21 cellular contexts compared by ENCODE assay signal in the genomic region with DNA sequence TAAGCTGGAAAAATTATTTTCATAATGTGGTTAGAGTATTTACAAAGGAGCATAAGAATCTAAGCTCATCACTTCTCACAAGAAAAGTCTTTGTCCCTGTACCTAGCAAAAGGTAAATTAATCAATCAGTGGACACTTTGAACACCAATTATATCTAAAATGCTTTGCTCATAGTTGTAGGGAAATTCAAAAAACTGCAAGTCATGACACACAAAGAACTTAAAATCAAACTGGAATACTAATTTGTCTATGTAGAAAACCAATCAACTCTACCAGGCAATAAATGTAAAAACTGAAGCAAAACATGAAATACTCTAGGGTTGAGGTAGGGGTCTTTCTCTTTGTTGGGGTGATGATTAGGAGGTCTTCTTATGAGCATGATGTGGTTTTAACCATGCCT.
DNase-seq lines count a peak whose midpoint lies in the region; ATAC-seq, FAIRE-seq and TF ChIP-seq lines count a peak whose summit lies in the region.
"Had no signal": no experiment of that assay in that cellular context is flagged by ENCODE, and none has a peak within 500 bp of the region (broad histone marks: within the 10 kb centered on the region; RNA-seq: fewer than 3 reads in every experiment).

No MANE protein-coding gene starts in this region.

- peaks cover 10% of the 10 kb centered on the region for H3K9me2 ChIP-seq in GM23338 (ENCODE audit: insufficient read depth)

- H3K4me3 Mint-ChIP-seq in GM23338: no peak overlapping the region
- H3K4me3 Mint-ChIP-seq: B cell; CD4-positive, alpha-beta T cell; CD8-positive, alpha-beta T cell had no signal

- H3K27me3 Mint-ChIP-seq in GM23338 (ENCODE audit: insufficient read depth, low read depth, poor library complexity): no peaks in the 10 kb centered on the region
- H3K27me3 Mint-ChIP-seq: B cell; CD4-positive, alpha-beta T cell had no signal

- H3K36me3 ChIP-seq in HepG2 (replicated peaks in 1 of 2; ENCODE audit: control insufficient read depth in 1 of 2, insufficient read depth in 2 of 2, low read length in 2 of 2) (peaks cover 2 to 9% of the 10 kb centered on the region in 2 experiments; a peak in 2 of 5 replicates), right lobe of liver (no peaks in the 10 kb centered on the region), GM23338 (ENCODE audit: insufficient read depth) (no peaks in the 10 kb centered on the region), K562 (ENCODE audit: control insufficient read depth, insufficient read depth, low read length) (no peaks in the 10 kb centered on the region), upper lobe of right lung (no peaks in the 10 kb centered on the region), small intestine (ENCODE audit: control insufficient read depth in 2 of 2, insufficient read depth in 2 of 2, low read length in 2 of 2) (peaks cover 3 to 4% of the 10 kb centered on the region in 2 donors)
- H3K36me3 ChIP-seq: BLaER1 treated with 17β-estradiol and CSF1 and Interleukin-3, amounts not matched to agents 10 nM and 100 nM had no signal

- FAIRE-seq in HepG2 (lab: Jason Lieb, UNC) (no peak), K562 (lab: Jason Lieb, UNC) (no peak), small intestine (lab: Jason Lieb, UNC) (no peak)
- FAIRE-seq: A204.1, D721Med, G401.6, GM12891 had no signal

- ATAC-seq in HepG2 (no peak), right lobe of liver (no peak), GM23338 (no peak), K562 (no peak), upper lobe of right lung (no peak)
- ATAC-seq: CD8-positive, alpha-beta T cell had no signal

- H3K9me3 ChIP-seq in HepG2 (ENCODE audit: low read length): no peaks in the 10 kb centered on the region
- no peaks in the 10 kb centered on the region for H3K9me3 ChIP-seq in right lobe of liver
- H3K9me3 ChIP-seq in K562 (replicated peaks; ENCODE audit: control insufficient read depth, insufficient read depth, low read depth, low read length): no peaks in the 10 kb centered on the region
- H3K9me3 ChIP-seq in upper lobe of right lung: no peaks in the 10 kb centered on the region
- no peaks in the 10 kb centered on the region for H3K9me3 ChIP-seq in small intestine (ENCODE audit: control insufficient read depth, low read depth)
- H3K9me3 ChIP-seq: BLaER1 treated with 17β-estradiol and CSF1 and Interleukin-3, amounts not matched to agents 10 nM and 100 nM; Caco-2 had no signal

- CTCF ChIA-PET in HepG2 (lab: Yijun Ruan, JAX; ENCODE audit: low intra/inter-chr PET ratio, low total read pairs) (no interaction called here), K562 (lab: Yijun Ruan, JAX; ENCODE audit: low intra/inter-chr PET ratio) (no interaction called here)

- H3K9ac ChIP-seq in HepG2 (ENCODE audit: insufficient read depth, low read depth, low read length) (no peak overlapping the region), K562 (ENCODE audit: insufficient read depth in 1 of 2, low read depth in 2 of 2, low read length in 2 of 2) (no peak overlapping the region)
- H3K9ac ChIP-seq: BLaER1 treated with 17β-estradiol and CSF1 and Interleukin-3, amounts not matched to agents 10 nM and 100 nM had no signal

- intact Hi-C loops in HepG2 (cut with micrococcal nuclease; ENCODE audit: unreplicated experiment) (no loop called here), right lobe of liver (cut with DNase I) (no loop called here), K562 (cut with micrococcal nuclease) (no loop called here), upper lobe of right lung (cut with DNase I) (no loop called here)

- no peak for TF ChIP-seq CTCF in HepG2 (CRISPR knock-in tag; IDR thresholded peaks at IDR 0.05)
- TF ChIP-seq CTCF in right lobe of liver (IDR thresholded peaks at IDR 0.05): no peak
- TF ChIP-seq CTCF in GM23338 (conservative IDR thresholded peaks at IDR 0.05; ENCODE audit: low read depth in 2 of 2): no peak
- no peak for TF ChIP-seq CTCF in K562 (IDR thresholded peaks at IDR 0.05 in 2 of 3, conservative IDR thresholded peaks at IDR 0.05 in 1 of 3; ENCODE audit: insufficient read depth in 2 of 3, low read depth in 1 of 3, low read length in 3 of 3)
- no peak for TF ChIP-seq CTCF in upper lobe of right lung (IDR thresholded peaks at IDR 0.05)

- peaks cover 46% of the 10 kb centered on the region for H3K4me1 Mint-ChIP-seq in GM23338
- H3K4me1 Mint-ChIP-seq: B cell had no signal

- H3K27ac ChIP-seq in HepG2 (ENCODE audit: extremely low read length, insufficient read depth, low read length): no peak overlapping the region
- no peak overlapping the region for H3K27ac ChIP-seq in right lobe of liver
- no peak overlapping the region for H3K27ac ChIP-seq in GM23338 (ENCODE audit: low read depth)
- no peak overlapping the region for H3K27ac ChIP-seq in K562 (ENCODE audit: extremely low read depth, low read depth, low read length)
- no peak overlapping the region for H3K27ac ChIP-seq in upper lobe of right lung
- H3K27ac ChIP-seq in small intestine (ENCODE audit: low read depth in 1 of 2, low read length in 1 of 2): no peak overlapping the region
- H3K27ac ChIP-seq: BLaER1 treated with 17β-estradiol and CSF1 and Interleukin-3, amounts not matched to agents 10 nM and 100 nM; C4-2B had no signal

- H3K4me3 ChIP-seq in HepG2 (replicated peaks in 1 of 3; ENCODE audit: insufficient read depth in 1 of 3, low read depth in 2 of 3, low read length in 3 of 3): no peak overlapping the region
- no peak overlapping the region for H3K4me3 ChIP-seq in right lobe of liver
- H3K4me3 ChIP-seq in GM23338: no peak overlapping the region
- H3K4me3 ChIP-seq in K562: no peak overlapping the region
- no peak overlapping the region for H3K4me3 ChIP-seq in upper lobe of right lung
- H3K4me3 ChIP-seq in small intestine (ENCODE audit: low read depth in 1 of 2, low read length in 2 of 2): no peak overlapping the region
- H3K4me3 ChIP-seq: BLaER1 treated with 17β-estradiol and CSF1 and Interleukin-3, amounts not matched to agents 10 nM and 100 nM had no signal

- no peaks in the 10 kb centered on the region for H3K9me3 Mint-ChIP-seq in GM23338
- H3K9me3 Mint-ChIP-seq: CD4-positive, alpha-beta T cell; CD8-positive, alpha-beta T cell had no signal

- H2AFZ ChIP-seq in HepG2 (ENCODE audit: low read length): no peak overlapping the region
- H2AFZ ChIP-seq in GM23338: no peak overlapping the region
- no peak overlapping the region for H2AFZ ChIP-seq in K562 (ENCODE audit: low read depth, low read length)

- DNase-seq in HepG2 (ENCODE audit: low spot score): no peak
- DNase-seq in right lobe of liver: no peak
- no peak for DNase-seq in GM23338 (ENCODE audit: low spot score)
- no peak for DNase-seq in K562 (ENCODE audit: extremely low read depth in 1 of 4, low spot score in 3 of 4)
- no peak for DNase-seq in upper lobe of right lung
- no peak for DNase-seq in small intestine
- DNase-seq: 8988T; AML-193; Caco-2; Calu3; CD4-positive, alpha-beta T cell; CD8-positive, alpha-beta T cell; DMS79 treated with DMSO at 0.1 percent for 48 hours; GF-D8 had no signal

- H4K20me1 ChIP-seq in HepG2 (ENCODE audit: insufficient read depth, low read length) (no peaks in the 10 kb centered on the region), GM23338 (replicated peaks; ENCODE audit: insufficient read depth) (no peaks in the 10 kb centered on the region), K562 (replicated peaks; ENCODE audit: control insufficient read depth, insufficient read depth, low read length) (no peaks in the 10 kb centered on the region)
- H4K20me1 ChIP-seq: BLaER1 treated with 17β-estradiol and CSF1 and Interleukin-3, amounts not matched to agents 10 nM and 100 nM had no signal

- in situ Hi-C loops in HepG2 (cut with HindIII; ENCODE audit: extremely low pct_ligation_motif_present, low pct_unique_long_range_greater_than_20kb): no loop called here
- in situ Hi-C loops in K562 (cut with MboI): no loop called here

- H3K79me2 ChIP-seq in HepG2 (ENCODE audit: insufficient read depth, low read length): no peaks in the 10 kb centered on the region
- H3K79me2 ChIP-seq in GM23338 (replicated peaks; ENCODE audit: insufficient read depth): no peaks in the 10 kb centered on the region
- no peaks in the 10 kb centered on the region for H3K79me2 ChIP-seq in K562 (ENCODE audit: control insufficient read depth, insufficient read depth, low read length)

- H3F3A ChIP-seq in GM23338 (replicated peaks; ENCODE audit: low read depth): no peaks in the 10 kb centered on the region

- POLR2A ChIA-PET in HepG2 (lab: Yijun Ruan, JAX) (no interaction called here), K562 (lab: Yijun Ruan, JAX) (no interaction called here)

- no peaks in the 10 kb centered on the region for H3K9me1 ChIP-seq in K562 (ENCODE audit: control insufficient read depth, insufficient read depth, low read length)

- TF ChIP-seq EP300 in HepG2 (IDR thresholded peaks at IDR 0.05; ENCODE audit: low read depth in 2 of 2, low read length in 2 of 2) (no peak), HepG2 (CRISPR knock-in tag; IDR thresholded peaks at IDR 0.05; ENCODE audit: borderline replicate concordance) (no peak), K562 (IDR thresholded peaks at IDR 0.05; ENCODE audit: low read length) (no peak)

- BruUV-seq in HepG2 (replicated peaks; lab: Mats Ljungman, UMichigan): no TSS peak
- no TSS peak for BruUV-seq in K562 (replicated peaks; lab: Mats Ljungman, UMichigan)

- H3K4me1 ChIP-seq in HepG2 (ENCODE audit: insufficient read depth, low read length) (no peaks in the 10 kb centered on the region), right lobe of liver (no peaks in the 10 kb centered on the region), GM23338 (ENCODE audit: insufficient read depth) (peaks cover 27% of the 10 kb centered on the region), K562 (replicated peaks in 1 of 2; ENCODE audit: control insufficient read depth in 2 of 2, insufficient read depth in 2 of 2, low read length in 2 of 2) (no peaks in the 10 kb centered on the region; a peak in 3 of 5 replicates), upper lobe of right lung (no peaks in the 10 kb centered on the region), small intestine (ENCODE audit: control insufficient read depth in 2 of 2, insufficient read depth in 1 of 2, low read depth in 1 of 2, low read length in 1 of 2) (no peaks in the 10 kb centered on the region)
- H3K4me1 ChIP-seq: BLaER1 treated with 17β-estradiol and CSF1 and Interleukin-3, amounts not matched to agents 10 nM and 100 nM; Caco-2 had no signal

- TF ChIP-seq RAD21 in HepG2 (CRISPR knock-in tag; IDR thresholded peaks at IDR 0.05) (no peak), K562 (CRISPR knock-in tag; conservative IDR thresholded peaks at IDR 0.05 in 1 of 2, IDR thresholded peaks at IDR 0.05 in 1 of 2) (no peak)

- 0 out of 2 replicates have a peak overlapping the region, but pooled peaks have one; percentile 3 for H3K27ac Mint-ChIP-seq in GM23338
- H3K27ac Mint-ChIP-seq: B cell; CD4-positive, alpha-beta T cell; CD8-positive, alpha-beta T cell had no signal

- H3K4me2 ChIP-seq in HepG2 (ENCODE audit: low read depth, low read length) (no peak overlapping the region), GM23338 (no peak overlapping the region), K562 (ENCODE audit: insufficient read depth, low read length) (no peak overlapping the region)
- H3K4me2 ChIP-seq: BLaER1 treated with 17β-estradiol and CSF1 and Interleukin-3, amounts not matched to agents 10 nM and 100 nM had no signal

- H3K36me3 Mint-ChIP-seq in GM23338 (ENCODE audit: low read depth): peaks cover 9% of the 10 kb centered on the region; the same call in 2 of the 3 replicates
- H3K36me3 Mint-ChIP-seq: CD8-positive, alpha-beta T cell had no signal

- H3K27me3 ChIP-seq in HepG2 (ENCODE audit: control insufficient read depth in 1 of 2, insufficient read depth in 2 of 2, low read length in 2 of 2) (no peaks in the 10 kb centered on the region), right lobe of liver (no peaks in the 10 kb centered on the region), GM23338 (ENCODE audit: insufficient read depth) (no peaks in the 10 kb centered on the region), K562 (ENCODE audit: control insufficient read depth in 2 of 2, insufficient read depth in 2 of 2, low read length in 2 of 2) (no peaks in the 10 kb centered on the region), upper lobe of right lung (no peaks in the 10 kb centered on the region), small intestine (ENCODE audit: control insufficient read depth in 2 of 2, insufficient read depth in 2 of 2, low read length in 2 of 2) (no peaks in the 10 kb centered on the region)
- H3K27me3 ChIP-seq: BLaER1 treated with 17β-estradiol and CSF1 and Interleukin-3, amounts not matched to agents 10 nM and 100 nM had no signal

- TF ChIP-seq POLR2A in HepG2 (IDR thresholded peaks at IDR 0.05; ENCODE audit: insufficient read depth in 1 of 2, low read depth in 2 of 2, low read length in 2 of 2) (no peak), right lobe of liver (IDR thresholded peaks at IDR 0.05) (no peak), K562 (conservative IDR thresholded peaks at IDR 0.05) (no peak)

Comparison
In these comparisons a context has a peak if more than half of its experiments do, and no peak if none do; other contexts are left out.
1. Of the 241 proteins assayed by ChIP-seq in both HepG2 and K562: peak only in HepG2: none; only in K562: MAFG, NFE2 and NFE2L1; in both: none; in neither: 238.